14 cellular contexts compared by ENCODE assay signal in the genomic region with DNA sequence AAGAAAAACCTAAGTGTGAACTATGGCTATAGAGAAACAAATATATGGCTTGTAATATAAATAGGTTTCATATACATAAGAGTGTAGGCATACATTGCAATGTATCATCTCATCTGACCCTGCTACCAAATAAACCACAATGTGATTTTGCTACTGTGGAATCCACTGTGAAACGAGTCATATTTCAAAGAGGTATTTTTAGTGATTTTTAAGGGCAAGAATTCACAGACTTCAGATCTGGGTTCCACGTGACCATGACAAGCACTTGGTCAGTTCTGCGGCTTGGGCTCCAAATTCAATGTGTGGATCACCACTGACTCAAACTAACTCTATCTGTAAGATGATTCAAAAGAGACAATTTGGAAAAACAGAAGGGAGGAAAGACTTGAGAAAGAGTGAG.
A peak's percentile ranks its signal among the peaks of the same experiment; 100 is the strongest.
DNase-seq lines count a peak whose midpoint lies in the region; ATAC-seq and TF ChIP-seq lines count a peak whose summit lies in the region.
"Had no signal": no experiment of that assay in that cellular context is flagged by ENCODE, and none has a peak within 500 bp of the region (broad histone marks: within the 10 kb centered on the region; RNA-seq: fewer than 3 reads in every experiment).

No MANE protein-coding gene starts in this region.

- in situ Hi-C loops in astrocyte of the cerebellum (cut with HindIII; ENCODE audit: low sequenced_read_pairs) = no loop called here

- no peak for TF ChIP-seq CTCF in astrocyte of the cerebellum (IDR thresholded peaks at IDR 0.05; ENCODE audit: low read depth, low read length, missing control alignments)

- no peak overlapping the region for H3K4me3 ChIP-seq in astrocyte of the cerebellum (ENCODE audit: low read depth, low read length)
- H3K4me3 ChIP-seq: BLaER1 treated with 17β-estradiol and CSF1 and Interleukin-3, amounts not matched to agents 10 nM and 100 nM had no signal

- peak; percentile 66 for DNase-seq in AG08396 (ENCODE audit: low spot score)
- DNase-seq in HK-2 (ENCODE audit: unreplicated experiment) = peak; percentile 7
- DNase-seq in astrocyte of the cerebellum (ENCODE audit: low read depth) = peak; percentile 70
- DNase-seq in hepatic stellate cell (ENCODE audit: low spot score) = peak; percentile 38
- DNase-seq in activated CD8-positive, alpha-beta memory T cell treated with anti-CD3 and anti-CD28 coated beads for 24 hours = no peak
- DNase-seq in NCI-H82 (lab: John Stamatoyannopoulos, UW) = no peak
- no peak for DNase-seq in activated CD4-positive, CD25-positive, alpha-beta regulatory T cell treated with anti-CD3 and anti-CD28 coated beads, Interleukin-2, amount 50 U/mL, for 72 hours
- DNase-seq: activated CD8-positive, alpha-beta memory T cell treated with anti-CD3 and anti-CD28 coated beads, Interleukin-2, amount 10 ng/mL, durations not matched to agents 7 days and 5 days; activated naive CD8-positive, alpha-beta T cell treated with anti-CD3 and anti-CD28 coated beads, Interleukin-2, amount 10 ng/mL, durations not matched to agents 7 days and 5 days; NCI-H1436 treated with DMSO at 0.1 percent for 48 hours; NCI-H510A; nucleus accumbens had no signal

- no peak for ATAC-seq in GM18909 (IDR thresholded peaks at IDR 0.05; ENCODE audit: poor library complexity, unreplicated experiment)
- ATAC-seq: activated CD8-positive, alpha-beta memory T cell treated with anti-CD3 and anti-CD28 coated beads, Interleukin-2, amount 10 ng/mL, durations not matched to agents 7 days and 5 days had no signal

Comparison
In these comparisons a context has a peak if more than half of its experiments do, and no peak if none do; other contexts are left out.
1. DNase-seq: peak in AG08396 (single experiment), HK-2 (single experiment), astrocyte of the cerebellum (single experiment) and hepatic stellate cell (single experiment); none in activated CD8-positive, alpha-beta memory T cell treated with anti-CD3 and anti-CD28 coated beads for 24 hours (single experiment), NCI-H82 (single experiment) and activated CD4-positive, CD25-positive, alpha-beta regulatory T cell treated with anti-CD3 and anti-CD28 coated beads, Interleukin-2, amount 50 U/mL, for 72 hours (single experiment).